In genomic region chr4:54228064-54228527, GRCh38 we compare ENCODE assay signal across 8 cellular contexts. TPM values are rescaled to one million over a fixed set of nuclear protein-coding genes. Genes with fewer than 3 reads are reported as not detected.
DNase-seq lines count a peak whose midpoint lies in the region; ATAC-seq and TF ChIP-seq lines count a peak whose summit lies in the region.

No MANE protein-coding gene starts in this region.

- H3K4me1 Mint-ChIP-seq in Caco-2 (ENCODE audit: low read depth, unreplicated experiment) (peaks cover 13% of the 10 kb centered on the region), GM23338 (peaks cover 42% of the 10 kb centered on the region)

- H3K27me3 Mint-ChIP-seq in Caco-2 (ENCODE audit: insufficient read depth, unreplicated experiment) (no peaks in the 10 kb centered on the region), GM23338 (ENCODE audit: insufficient read depth, low read depth, poor library complexity) (peaks cover 99% of the 10 kb centered on the region)

- H3K4me3 Mint-ChIP-seq in Caco-2 (ENCODE audit: unreplicated experiment), result peak overlapping the region; percentile 87
- H3K4me3 Mint-ChIP-seq in GM23338, result peak overlapping the region; percentile 76

- H3K36me3 ChIP-seq in Caco-2 (ENCODE audit: control insufficient read depth, insufficient read depth, low read length) (no peaks in the 10 kb centered on the region), GM23338 (ENCODE audit: insufficient read depth) (no peaks in the 10 kb centered on the region), brain microvascular endothelial cell (replicated peaks) (no peaks in the 10 kb centered on the region)

- peak; percentile 87 to 89 for TF ChIP-seq CTCF in Caco-2 (IDR thresholded peaks at IDR 0.05; ENCODE audit: insufficient read depth in 1 of 2, low read depth in 1 of 2, low read length in 1 of 2, severe bottlenecking in 1 of 2, unreplicated experiment in 1 of 2)
- TF ChIP-seq CTCF in GM23338 (conservative IDR thresholded peaks at IDR 0.05; ENCODE audit: low read depth in 2 of 2), result peak; percentile 79 to 91
- peak; percentile 98 for TF ChIP-seq CTCF in brain microvascular endothelial cell (IDR thresholded peaks at IDR 0.05; ENCODE audit: low read depth, low read length, missing control alignments)

- intact Hi-C loops in Caco-2 (cut with micrococcal nuclease; ENCODE audit: unreplicated experiment), result loop anchor here (1.0 to 2.0 kb wide), 4 partner anchors 13 to 521 kb away; no protein-coding TSS in a partner anchor

- H3K27ac ChIP-seq in GM23338 (ENCODE audit: low read depth), result no peak overlapping the region
- no peak overlapping the region for H3K27ac ChIP-seq in brain microvascular endothelial cell

- DNase-seq in Caco-2, result peak; percentile 85 to 90
- DNase-seq in GM23338 (ENCODE audit: low spot score), result peak; percentile 92
- DNase-seq in OCI-M2 (lab: John Stamatoyannopoulos, UW; ENCODE audit: unreplicated experiment), result peak; percentile 44
- DNase-seq in brain microvascular endothelial cell, result peak; percentile 67
- peak; percentile 34 for DNase-seq in inferior parietal cortex (ENCODE audit: extremely low spot score)
- DNase-seq in stimulated activated CD4-positive, alpha-beta T cell treated with anti-CD3 and anti-CD28 coated beads, Interleukin-12 subunit alpha, Interleukin-12 subunit beta, amount 100 ng/mL, for 4 hours, result peak; percentile 30
- DNase-seq in NCI-H1436 (lab: John Stamatoyannopoulos, UW), result no peak
- no peak for DNase-seq in KG1 (lab: John Stamatoyannopoulos, UW)

- peaks cover 7% of the 10 kb centered on the region for H4K20me1 ChIP-seq in GM23338 (replicated peaks; ENCODE audit: insufficient read depth)

- CTCF ChIA-PET in Caco-2 (lab: Charles Lee), result interaction anchor here (1.1 to 1.5 kb wide), 3 partner anchors 298 to 319 kb away, joined by 3 to 6 read pairs (median 4); no protein-coding TSS in a partner anchor

- H2AFZ ChIP-seq in GM23338, result peak overlapping the region; percentile 99

- no peaks in the 10 kb centered on the region for H3K9me2 ChIP-seq in GM23338 (ENCODE audit: insufficient read depth)

- H3K27ac Mint-ChIP-seq in Caco-2 (ENCODE audit: unreplicated experiment), result peak overlapping the region; percentile 79
- no peak overlapping the region for H3K27ac Mint-ChIP-seq in GM23338

- peaks cover 10% of the 10 kb centered on the region for H3K9me3 Mint-ChIP-seq in Caco-2 (ENCODE audit: unreplicated experiment)
- peaks cover 10% of the 10 kb centered on the region for H3K9me3 Mint-ChIP-seq in GM23338

- peak; percentile 38 for ATAC-seq in GM23338

- H3K4me3 ChIP-seq in Caco-2 (ENCODE audit: low read depth, low read length) (peak overlapping the region; percentile 64), GM23338 (peak overlapping the region; percentile 86), brain microvascular endothelial cell (ENCODE audit: low read depth, low read length) (peak overlapping the region; percentile 66)

- BruUV-seq in Caco-2 (replicated peaks; lab: Mats Ljungman, UMichigan), result no TSS peak

- H3K79me2 ChIP-seq in GM23338 (replicated peaks; ENCODE audit: insufficient read depth), result no peaks in the 10 kb centered on the region

- POLR2A ChIA-PET in Caco-2 (lab: Charles Lee), result no interaction called here

- H3K27me3 ChIP-seq in Caco-2 (replicated peaks; ENCODE audit: control insufficient read depth, insufficient read depth, low read length) (no peaks in the 10 kb centered on the region), GM23338 (ENCODE audit: insufficient read depth) (peaks cover 97% of the 10 kb centered on the region), brain microvascular endothelial cell (replicated peaks) (peaks cover 12% of the 10 kb centered on the region)

- H3F3A ChIP-seq in GM23338 (replicated peaks; ENCODE audit: low read depth), result peaks cover 22% of the 10 kb centered on the region; the same call in 1 of the 2 replicates

- H3K9me3 ChIP-seq in Caco-2, result no peaks in the 10 kb centered on the region

- H3K36me3 Mint-ChIP-seq in Caco-2 (ENCODE audit: insufficient read depth, unreplicated experiment), result peaks cover 57% of the 10 kb centered on the region
- no peaks in the 10 kb centered on the region; the same call in 2 of the 3 replicates for H3K36me3 Mint-ChIP-seq in GM23338 (ENCODE audit: low read depth)

- in situ Hi-C loops in brain microvascular endothelial cell (cut with HindIII; ENCODE audit: low pct_ligation_motif_present, low sequenced_read_pairs), result no loop called here

- H3K4me1 ChIP-seq in Caco-2 (peaks cover 9% of the 10 kb centered on the region; the same call in 1 of the 2 replicates), GM23338 (ENCODE audit: insufficient read depth) (peaks cover 56% of the 10 kb centered on the region)

- H3K4me2 ChIP-seq in GM23338, result peak overlapping the region; percentile 100

TF ChIP-seq in GM23338, 12 proteins besides CTCF, POLR2A, EP300 and RAD21:
- TF ChIP-seq EZH2 (IDR thresholded peaks at IDR 0.05; ENCODE audit: low read depth, unreplicated experiment) (peak; percentile 47), ZNF114 (CRISPR knock-in tag; IDR thresholded peaks at IDR 0.05) (no peak)

RNA-seq across cellular contexts. Expression of gene PDGFRA, which starts 1.0 kb away (rescaled TPM):
- 97.4 and 122 TPM in 2 replicates for total RNA-seq in Caco-2 (2022)
- total RNA-seq in GM23338 (2014; rRNA removed; shearing (Covaris generic)), result 7.0 and 10.8 TPM in 2 replicates
- polyA plus RNA-seq in GM23338 (2016; fragmentation: Nextera tagmentation; extraction: Ambion mirVana), result 7.4 and 8.0 TPM in 2 replicates

Comparison
In these comparisons a context has a peak if more than half of its experiments do, and no peak if none do; other contexts are left out.
1. DNase-seq: peak in Caco-2 (2 of 2), GM23338 (single experiment), OCI-M2 (single experiment), brain microvascular endothelial cell (single experiment), inferior parietal cortex (single experiment) and stimulated activated CD4-positive, alpha-beta T cell treated with anti-CD3 and anti-CD28 coated beads, Interleukin-12 subunit alpha, Interleukin-12 subunit beta, amount 100 ng/mL, for 4 hours (single experiment); none in NCI-H1436 (single experiment) and KG1 (single experiment).
2. Peak in every context shown above with its lines, with median percentiles within 50 percentile points of each other: H3K4me3 ChIP-seq and CTCF ChIP-seq.